In genomic region chr3:138938056-138938876, GRCh38 we compare ENCODE assay signal across 14 cellular contexts. TPM values are rescaled to one million over a fixed set of nuclear protein-coding genes. Genes with fewer than 3 reads are reported as not detected.
DNase-seq lines count a peak whose midpoint lies in the region; ATAC-seq, FAIRE-seq and TF ChIP-seq lines count a peak whose summit lies in the region.
"Had no signal": no experiment of that assay in that cellular context is flagged by ENCODE, and none has a peak within 500 bp of the region (broad histone marks: within the 10 kb centered on the region; RNA-seq: fewer than 3 reads in every experiment).

No MANE protein-coding gene starts in this region.

- H4K20me1 ChIP-seq in keratinocyte (ENCODE audit: control insufficient read depth, extremely low read depth, insufficient read depth, low read length) = no peaks in the 10 kb centered on the region

- no peak for FAIRE-seq in keratinocyte (lab: Jason Lieb, UNC)

- H3K4me3 Mint-ChIP-seq in activated T-helper 17 cell treated with anti-CD3 and anti-CD28 coated beads, Interleukin-2, amount 50 U/mL, for 72 hours = peak overlapping the region; percentile 67
- H3K4me3 Mint-ChIP-seq in type B pancreatic cell = peak overlapping the region; percentile 71

- peak; percentile 17 for ATAC-seq in activated T-helper 17 cell treated with anti-CD3 and anti-CD28 coated beads, Interleukin-2, amount 50 U/mL, for 72 hours (replicated peaks)
- no peak for ATAC-seq in GM18498 (IDR thresholded peaks at IDR 0.05; ENCODE audit: unreplicated experiment)
- ATAC-seq: Panc1, upper lobe of right lung had no signal

- peaks cover 4% of the 10 kb centered on the region for H3K4me1 Mint-ChIP-seq in activated T-helper 17 cell treated with anti-CD3 and anti-CD28 coated beads, Interleukin-2, amount 50 U/mL, for 72 hours
- H3K4me1 Mint-ChIP-seq in type B pancreatic cell (ENCODE audit: unreplicated experiment) = peaks cover 6% of the 10 kb centered on the region

- H2BK12ac ChIP-seq in mesenchymal stem cell (ENCODE audit: low read length in 2 of 2) = no peak overlapping the region

- H3K4ac ChIP-seq in mesenchymal stem cell (ENCODE audit: low read depth in 1 of 2, low read length in 2 of 2) = no peak overlapping the region

- no peaks in the 10 kb centered on the region for H3K79me1 ChIP-seq in mesenchymal stem cell (replicated peaks; ENCODE audit: low read length, poor library complexity, severe bottlenecking)

- H3K36me3 ChIP-seq in keratinocyte (ENCODE audit: control insufficient read depth in 2 of 2, extremely low read depth in 1 of 2, insufficient read depth in 2 of 2, low read length in 2 of 2) (no peaks in the 10 kb centered on the region), mesenchymal stem cell (ENCODE audit: control insufficient read depth in 1 of 2, insufficient read depth in 2 of 2, low read depth in 1 of 2, low read length in 2 of 2) (no peaks in the 10 kb centered on the region)
- H3K36me3 ChIP-seq: HAP-1, left lung, upper lobe of right lung had no signal

- H3K9ac ChIP-seq in keratinocyte (ENCODE audit: control insufficient read depth, extremely low read depth, insufficient read depth, low read length) (no peak overlapping the region), mesenchymal stem cell (ENCODE audit: low read length) (no peak overlapping the region)

- H3K14ac ChIP-seq in mesenchymal stem cell (ENCODE audit: low read length in 2 of 2) = no peak overlapping the region

- H4K91ac ChIP-seq in mesenchymal stem cell (ENCODE audit: low read length) = no peak overlapping the region

- peaks cover 68% of the 10 kb centered on the region for H3K27me3 Mint-ChIP-seq in activated T-helper 17 cell treated with anti-CD3 and anti-CD28 coated beads, Interleukin-2, amount 50 U/mL, for 72 hours
- peaks cover 100% of the 10 kb centered on the region for H3K27me3 Mint-ChIP-seq in type B pancreatic cell

- H3K9me3 Mint-ChIP-seq in activated T-helper 17 cell treated with anti-CD3 and anti-CD28 coated beads, Interleukin-2, amount 50 U/mL, for 72 hours = no peaks in the 10 kb centered on the region
- H3K9me3 Mint-ChIP-seq in type B pancreatic cell = no peaks in the 10 kb centered on the region

- no peak overlapping the region for H2AFZ ChIP-seq in keratinocyte (ENCODE audit: control insufficient read depth, low read length)
- no peak overlapping the region for H2AFZ ChIP-seq in mesenchymal stem cell (ENCODE audit: low read depth, low read length)

- TF ChIP-seq CTCF in keratinocyte (optimal IDR thresholded peaks at IDR 0.05 in 1 of 3, IDR thresholded peaks at IDR 0.05 in 1 of 3, conservative IDR thresholded peaks at IDR 0.05 in 1 of 3; ENCODE audit: extremely low read depth in 1 of 3, insufficient read depth in 2 of 3, low read length in 3 of 3) (no peak), type B pancreatic cell (conservative IDR thresholded peaks at IDR 0.05) (no peak)

- H2BK5ac ChIP-seq in mesenchymal stem cell (ENCODE audit: low read depth, low read length, poor library complexity, severe bottlenecking) = no peak overlapping the region

- H4K8ac ChIP-seq in mesenchymal stem cell (ENCODE audit: low read length) = no peak overlapping the region

- no peaks in the 10 kb centered on the region for H3K79me2 ChIP-seq in keratinocyte (ENCODE audit: control insufficient read depth, insufficient read depth, low read length)

- no peak overlapping the region for H3K27ac Mint-ChIP-seq in activated T-helper 17 cell treated with anti-CD3 and anti-CD28 coated beads, Interleukin-2, amount 50 U/mL, for 72 hours
- H3K27ac Mint-ChIP-seq in type B pancreatic cell = no peak overlapping the region

- peaks cover 79% of the 10 kb centered on the region for H3K27me3 ChIP-seq in keratinocyte (ENCODE audit: control insufficient read depth, extremely low read depth, insufficient read depth, low read length)
- peaks cover 85 to 93% of the 10 kb centered on the region in 2 experiments for H3K27me3 ChIP-seq in mesenchymal stem cell (ENCODE audit: control insufficient read depth in 1 of 2, insufficient read depth in 1 of 2, low read length in 2 of 2)

- dilution Hi-C loops in keratinocyte (cut with MboI; ENCODE audit: extremely low pct_ligation_motif_present, low sequenced_read_pairs) = loop anchor here (25.0 kb wide), 1 partner anchor 374 kb away; no protein-coding TSS in a partner anchor

- H2BK15ac ChIP-seq in mesenchymal stem cell (ENCODE audit: low read depth, poor library complexity, severe bottlenecking) = no peak overlapping the region

- H3K4me1 ChIP-seq in keratinocyte (ENCODE audit: control insufficient read depth, extremely low read depth, insufficient read depth, low read length) = peaks cover 13% of the 10 kb centered on the region
- H3K4me1 ChIP-seq in mesenchymal stem cell (ENCODE audit: control insufficient read depth, insufficient read depth, low read depth, low read length) = peaks cover 33% of the 10 kb centered on the region

- H3K9me3 ChIP-seq in keratinocyte (ENCODE audit: control insufficient read depth, low read depth, low read length) (no peaks in the 10 kb centered on the region), mesenchymal stem cell (ENCODE audit: control insufficient read depth, low read length) (no peaks in the 10 kb centered on the region)
- H3K9me3 ChIP-seq: HAP-1, left lung, upper lobe of right lung had no signal

- no peak overlapping the region for H2BK120ac ChIP-seq in mesenchymal stem cell (ENCODE audit: low read depth, low read length)

- H3K4me3 ChIP-seq in keratinocyte (ENCODE audit: control insufficient read depth in 2 of 3, extremely low read depth in 1 of 3, insufficient read depth in 2 of 3, low read depth in 1 of 3, low read length in 3 of 3) (peak overlapping the region in 1 of 3 experiments; percentile 20), mesenchymal stem cell (ENCODE audit: insufficient read depth in 1 of 2, low read depth in 1 of 2, low read length in 2 of 2) (no peak overlapping the region)
- H3K4me3 ChIP-seq: HAP-1, left lung, upper lobe of right lung had no signal

- H3K4me2 ChIP-seq in keratinocyte (ENCODE audit: control insufficient read depth, extremely low read depth, insufficient read depth, low read depth, low read length) (peak overlapping the region; percentile 32), mesenchymal stem cell (ENCODE audit: low read length, poor library complexity, severe bottlenecking) (no peak overlapping the region)

- no peak overlapping the region for H3K27ac ChIP-seq in keratinocyte (ENCODE audit: control insufficient read depth, insufficient read depth, low read length)
- H3K27ac ChIP-seq in mesenchymal stem cell (ENCODE audit: low read length, poor library complexity, severe bottlenecking) = no peak overlapping the region
- H3K27ac ChIP-seq: left lung, upper lobe of right lung had no signal

- no peaks in the 10 kb centered on the region for H3K36me3 Mint-ChIP-seq in activated T-helper 17 cell treated with anti-CD3 and anti-CD28 coated beads, Interleukin-2, amount 50 U/mL, for 72 hours (ENCODE audit: low read depth)
- H3K36me3 Mint-ChIP-seq in type B pancreatic cell = no peaks in the 10 kb centered on the region

- no peak overlapping the region for H3K18ac ChIP-seq in mesenchymal stem cell (ENCODE audit: low read depth in 1 of 2, low read length in 2 of 2)

- no peak overlapping the region for H2AK5ac ChIP-seq in mesenchymal stem cell (ENCODE audit: low read length, severe bottlenecking)

- peaks cover 4% of the 10 kb centered on the region for H3K9me1 ChIP-seq in keratinocyte (ENCODE audit: control insufficient read depth, extremely low read depth, insufficient read depth, low read length)

- DNase-seq in stimulated activated CD4-positive, alpha-beta T cell treated with anti-CD3 and anti-CD28 coated beads, Interleukin-4, amount 100 ng/mL, for 1 hour = peak; percentile 18
- no peak for DNase-seq in stimulated activated CD4-positive, alpha-beta T cell treated with anti-CD3 and anti-CD28 coated beads, Interleukin-12 subunit alpha, Interleukin-12 subunit beta, amount 100 ng/mL, for 4 hours
- DNase-seq in keratinocyte (ENCODE audit: low read depth, low spot score) (no peak), type B pancreatic cell (ENCODE audit: extremely low spot score, unreplicated experiment) (no peak), NCI-H1092 (lab: John Stamatoyannopoulos, UW) (no peak), mesenchymal stem cell (no peak)
- DNase-seq: NCI-H2029, upper lobe of right lung had no signal

- WGBS in mesenchymal stem cell = 2% methylated on average over 47 of the region's 48 CpGs

- no peak overlapping the region for H3K23ac ChIP-seq in mesenchymal stem cell (ENCODE audit: low read length in 2 of 2)

RNA-seq across cellular contexts. Expression of gene FOXL2, which starts 8.7 kb away (rescaled TPM):
- total RNA-seq in activated T-helper 17 cell treated with anti-CD3 and anti-CD28 coated beads, Interleukin-2, amount 50 U/mL, for 72 hours = not detected
- 0.25 to 0.57 TPM (median 0.26 TPM) in 3 replicates for polyA plus RNA-seq in keratinocyte
- polyA plus RNA-seq in keratinocyte (2011; ENCODE audit: low read depth) = 0.09 TPM
- polyA plus RNA-seq in keratinocyte (2011; cell fraction: cytosol; rRNA removed) = 0.39 and 0.71 TPM in 2 replicates
- polyA plus RNA-seq in keratinocyte (2011; cell fraction: nucleus; rRNA removed) = 0.67 and 1.1 TPM in 2 replicates
- polyA plus RNA-seq in keratinocyte (2012; ENCODE audit: low replicate concordance) = 0.46 and 0.62 TPM in 2 replicates
- polyA minus RNA-seq in keratinocyte = 0.06 to 0.13 TPM in 2 of 3 replicates, not detected in the other
- polyA minus RNA-seq in keratinocyte (2011; cell fraction: cytosol; rRNA and poly(A)+ RNA removed) = 0.77 TPM
- polyA minus RNA-seq in keratinocyte (2011; cell fraction: nucleus; rRNA and poly(A)+ RNA removed) = 0.54 and 1.1 TPM in 2 replicates
- total RNA-seq in type B pancreatic cell (ENCODE audit: low replicate concordance) = 0.75 and 0.81 TPM in 2 replicates
- polyA plus RNA-seq in mesenchymal stem cell (2013, experiment 1 of 2) = 0.07 TPM
- polyA plus RNA-seq in mesenchymal stem cell (2013, experiment 2 of 2) = not detected
- total RNA-seq: left lung, upper lobe of right lung had no signal

RNA-seq across cellular contexts. Expression of gene FOXL2NB, which starts 8.8 kb away (rescaled TPM):
- total RNA-seq in activated T-helper 17 cell treated with anti-CD3 and anti-CD28 coated beads, Interleukin-2, amount 50 U/mL, for 72 hours = not detected
- polyA plus RNA-seq in keratinocyte = 0.38 to 0.95 TPM (median 0.43 TPM) in 3 replicates
- polyA plus RNA-seq in keratinocyte (2011; ENCODE audit: low read depth) = 0.07 TPM
- 0.70 and 0.74 TPM in 2 replicates for polyA plus RNA-seq in keratinocyte (2011; cell fraction: cytosol; rRNA removed)
- 1.7 and 2.9 TPM in 2 replicates for polyA plus RNA-seq in keratinocyte (2011; cell fraction: nucleus; rRNA removed)
- 0.13 and 0.19 TPM in 2 replicates for polyA plus RNA-seq in keratinocyte (2012; ENCODE audit: low replicate concordance)
- polyA minus RNA-seq in keratinocyte = 0.58 to 1.5 TPM (median 0.85 TPM) in 3 replicates
- 1.2 TPM for polyA minus RNA-seq in keratinocyte (2011; cell fraction: cytosol; rRNA and poly(A)+ RNA removed)
- 1.4 and 2.7 TPM in 2 replicates for polyA minus RNA-seq in keratinocyte (2011; cell fraction: nucleus; rRNA and poly(A)+ RNA removed)
- total RNA-seq in type B pancreatic cell (ENCODE audit: low replicate concordance) = 0.29 and 0.34 TPM in 2 replicates
- polyA plus RNA-seq in mesenchymal stem cell (2013, experiment 1 of 2) = not detected
- 0.04 TPM for polyA plus RNA-seq in mesenchymal stem cell (2013, experiment 2 of 2)
- total RNA-seq: left lung, pulmonary artery endothelial cell, upper lobe of right lung had no signal
